8 cellular contexts compared by ENCODE assay signal in the genomic region with DNA sequence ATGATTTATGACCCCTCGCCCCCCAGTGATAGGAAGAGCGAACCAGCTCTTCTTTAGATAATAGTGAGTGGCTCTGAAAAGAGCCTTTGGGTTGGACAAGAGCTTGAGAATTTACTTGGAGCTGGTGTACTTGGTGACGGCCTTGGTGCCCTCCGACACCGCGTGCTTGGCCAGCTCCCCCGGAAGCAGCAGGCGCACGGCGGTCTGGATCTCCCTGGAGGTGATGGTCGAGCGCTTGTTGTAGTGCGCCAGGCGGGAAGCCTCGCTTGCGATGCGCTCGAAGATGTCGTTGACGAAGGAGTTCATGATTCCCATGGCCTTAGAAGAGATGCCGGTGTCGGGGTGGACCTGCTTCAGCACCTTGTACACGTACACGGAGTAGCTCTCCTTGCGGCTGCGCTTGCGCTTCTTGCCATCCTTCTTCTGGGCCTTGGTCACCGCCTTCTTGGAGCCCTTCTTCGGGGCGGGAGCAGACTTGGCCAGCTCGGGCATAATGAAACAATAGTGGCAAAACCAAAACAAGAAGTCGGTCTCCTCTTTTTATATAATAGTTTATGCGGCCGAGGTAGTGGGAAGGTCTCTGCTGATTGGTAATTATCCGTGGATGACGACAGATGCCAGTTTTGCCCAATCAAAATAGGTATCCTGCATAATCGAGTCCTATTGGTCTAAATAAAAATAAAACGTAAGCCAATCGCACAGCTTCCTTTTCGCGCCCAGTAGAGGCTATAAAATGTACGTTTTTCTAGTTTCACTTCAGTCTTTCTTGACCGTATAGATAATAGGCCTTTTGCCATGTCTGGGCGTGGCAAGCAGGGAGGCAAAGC.
A peak's percentile ranks its signal among the peaks of the same experiment; 100 is the strongest.
DNase-seq lines count a peak whose midpoint lies in the region; ATAC-seq and TF ChIP-seq lines count a peak whose summit lies in the region.
"Not testable (repeated sequence)": the region's sequence is repeated elsewhere in the genome, so short reads cannot be mapped to it uniquely, and the experiment has no call there.

No MANE protein-coding gene starts in this region.

- not testable (repeated sequence) for H3K27me3 ChIP-seq in CD8-positive, alpha-beta T cell (ENCODE audit: insufficient read depth, low read length)

- CTCF ChIA-PET in CD8-positive, alpha-beta T cell (lab: Charles Lee) = interaction anchor here (0.6 to 10.0 kb wide), 8 partner anchors 9 to 87 kb away, joined by 3 to 97 read pairs (median 5); a partner anchor contains a TSS
- CTCF ChIA-PET in activated CD4-positive, alpha-beta T cell treated with anti-CD3 and anti-CD28 coated beads, Interleukin-2, amount 10 ng/mL, durations not matched to agents 7 days and 5 days (lab: Charles Lee) = interaction anchor here (0.6 to 2.9 kb wide), 11 partner anchors 11 to 681 kb away, joined by 3 to 17 read pairs (median 4); no protein-coding TSS in a partner anchor

- H3K27ac ChIP-seq in CD8-positive, alpha-beta T cell (ENCODE audit: low read depth, low read length) = peak overlapping the region; percentile 83

- peak overlapping the region; percentile 63 for H3K4me3 ChIP-seq in CD8-positive, alpha-beta T cell (ENCODE audit: low read depth, low read length)

- H3K4me1 ChIP-seq in CD8-positive, alpha-beta T cell (ENCODE audit: insufficient read depth, low read length) = peaks cover 30% of the 10 kb centered on the region

- not testable (repeated sequence) for TF ChIP-seq CTCF in CD8-positive, alpha-beta T cell (IDR thresholded peaks at IDR 0.05)

- peak; percentile 73 for ATAC-seq in CD8-positive, alpha-beta T cell
- ATAC-seq in GM19463 (IDR thresholded peaks at IDR 0.05; ENCODE audit: unreplicated experiment) = peak; percentile 66
- peak; percentile 54 for ATAC-seq in HG03521 (IDR thresholded peaks at IDR 0.05; ENCODE audit: unreplicated experiment)

- H3K4me3 Mint-ChIP-seq in CD8-positive, alpha-beta T cell = peak overlapping the region; percentile 98
- peak overlapping the region; percentile 86 for H3K4me3 Mint-ChIP-seq in activated CD4-positive, alpha-beta T cell treated with anti-CD3 and anti-CD28 coated beads, Interleukin-2, amount 10 ng/mL, durations not matched to agents 7 days and 5 days

- not testable (repeated sequence) for H3K36me3 Mint-ChIP-seq in CD8-positive, alpha-beta T cell; activated CD4-positive, alpha-beta T cell treated with anti-CD3 and anti-CD28 coated beads, Interleukin-2, amount 10 ng/mL, durations not matched to agents 7 days and 5 days (ENCODE audit: low read depth)

- DNase-seq in CD8-positive, alpha-beta T cell = peak; percentile 42 to 80 (median 61)
- DNase-seq in NCI-H774 (lab: John Stamatoyannopoulos, UW) (peak; percentile 90), dermis blood vessel endothelial cell (peak; percentile 95), left kidney (ENCODE audit: low read depth, low spot score) (peak; percentile 98)
- peak; percentile 89 for DNase-seq in activated CD4-positive, alpha-beta T cell treated with anti-CD3 and anti-CD28 coated beads, Interleukin-2, amount 10 ng/mL, durations not matched to agents 7 days and 5 days
- DNase-seq in stimulated activated CD4-positive, alpha-beta T cell treated with anti-CD3 and anti-CD28 coated beads, Interleukin-1b, Interleukin-23, amount 100 ng/mL, for 48 hours = peak; percentile 75

- not testable (repeated sequence) for H3K9me3 ChIP-seq in CD8-positive, alpha-beta T cell (ENCODE audit: low read length)

- H3K36me3 ChIP-seq in CD8-positive, alpha-beta T cell (ENCODE audit: insufficient read depth, low read length) = not testable (repeated sequence)

- intact Hi-C loops in CD8-positive, alpha-beta T cell (cut with DNase I, micrococcal nuclease) = loop anchor here (1.0 to 10.0 kb wide), 6 partner anchors 11 to 1683 kb away; a partner anchor contains a TSS

- H3K9me3 Mint-ChIP-seq in CD8-positive, alpha-beta T cell; activated CD4-positive, alpha-beta T cell treated with anti-CD3 and anti-CD28 coated beads, Interleukin-2, amount 10 ng/mL, durations not matched to agents 7 days and 5 days: not testable (repeated sequence)

- POLR2A ChIA-PET in CD8-positive, alpha-beta T cell (lab: Charles Lee) = interaction anchor here (0.9 to 10.3 kb wide), 32 partner anchors 11 to 1786 kb away, joined by 3 to 367 read pairs (median 8); partner anchors contain the start of gene ZSCAN26
- POLR2A ChIA-PET in activated CD4-positive, alpha-beta T cell treated with anti-CD3 and anti-CD28 coated beads, Interleukin-2, amount 10 ng/mL, durations not matched to agents 7 days and 5 days (lab: Charles Lee) = interaction anchor here (0.6 to 9.7 kb wide), 26 partner anchors 12 to 1764 kb away, joined by 3 to 197 read pairs (median 6); a partner anchor contains a TSS

- not testable (repeated sequence) for H3K27me3 Mint-ChIP-seq in CD8-positive, alpha-beta T cell (ENCODE audit: low read depth); activated CD4-positive, alpha-beta T cell treated with anti-CD3 and anti-CD28 coated beads, Interleukin-2, amount 10 ng/mL, durations not matched to agents 7 days and 5 days

- H3K27ac Mint-ChIP-seq in CD8-positive, alpha-beta T cell = peak overlapping the region; percentile 100
- peak overlapping the region; percentile 99 for H3K27ac Mint-ChIP-seq in activated CD4-positive, alpha-beta T cell treated with anti-CD3 and anti-CD28 coated beads, Interleukin-2, amount 10 ng/mL, durations not matched to agents 7 days and 5 days

- H3K4me1 Mint-ChIP-seq in CD8-positive, alpha-beta T cell (ENCODE audit: low read depth) = peaks cover 46% of the 10 kb centered on the region
- peaks cover 49% of the 10 kb centered on the region for H3K4me1 Mint-ChIP-seq in activated CD4-positive, alpha-beta T cell treated with anti-CD3 and anti-CD28 coated beads, Interleukin-2, amount 10 ng/mL, durations not matched to agents 7 days and 5 days

Comparison
In these comparisons a context has a peak if more than half of its experiments do, and no peak if none do; other contexts are left out.
1. Peak in every context shown above with its lines: DNase-seq, ATAC-seq, H3K4me3 ChIP-seq and H3K27ac ChIP-seq.